ENCODE assay signal across 8 cellular contexts in the genomic region with DNA sequence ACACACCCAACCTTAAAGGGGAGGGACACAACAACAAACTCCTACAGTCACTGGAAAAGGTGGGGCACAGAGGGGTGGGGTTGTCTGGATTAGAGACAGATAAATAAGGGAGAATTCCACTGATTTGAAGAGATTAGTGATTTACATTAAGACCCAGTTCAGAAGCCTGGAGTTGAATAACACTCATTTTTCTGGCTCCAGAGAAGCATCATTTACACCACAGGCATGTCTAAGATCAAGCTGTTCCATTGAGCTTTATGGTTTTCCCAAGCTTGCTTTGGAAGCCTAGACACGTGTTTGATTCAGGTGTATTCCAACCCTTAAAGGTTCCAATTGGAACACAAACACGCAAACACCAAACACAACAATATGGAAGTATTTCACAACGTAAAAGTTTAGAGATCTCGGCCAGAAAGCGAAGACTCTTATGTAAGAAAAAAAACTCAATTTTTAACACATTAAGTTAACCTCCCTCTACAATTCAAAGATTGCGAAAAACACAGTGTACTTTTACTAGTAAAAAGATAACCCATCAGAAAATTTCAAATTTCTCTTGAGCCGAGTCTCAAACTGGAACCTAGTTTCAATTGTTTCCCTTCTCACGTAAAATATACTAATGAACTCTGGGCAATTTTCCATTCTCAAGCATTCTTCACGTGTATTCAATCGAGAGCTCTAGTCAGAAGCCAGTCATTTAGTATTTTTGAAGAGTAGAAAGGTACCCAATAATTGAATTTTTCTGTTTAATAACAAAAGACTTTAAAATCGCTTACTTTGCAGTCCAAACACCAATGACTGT. TPM values are rescaled to one million over a fixed set of nuclear protein-coding genes. Genes with fewer than 3 reads are reported as not detected.
DNase-seq lines count a peak whose midpoint lies in the region; ATAC-seq and TF ChIP-seq lines count a peak whose summit lies in the region.

No MANE protein-coding gene starts in this region.

- intact Hi-C loops in heart right ventricle (cut with DNase I) (loop anchor here in 5 of 10 donors (10.0 kb wide), 5 partner anchors 111 to 1571 kb away; a partner anchor contains a TSS), left cardiac atrium (cut with DNase I) (loop anchor here in 1 of 2 donors (10.0 kb wide), 1 partner anchor 111 kb away; a partner anchor contains a TSS), upper lobe of right lung (cut with DNase I) (no loop called here)

- DNase-seq in heart right ventricle (no peak), left cardiac atrium (no peak), adipocyte (ENCODE audit: low read depth) (peak; percentile 61), upper lobe of right lung (no peak)

- H3K4me1 ChIP-seq in heart right ventricle (peaks cover 7 to 61% (median 51%) of the 10 kb centered on the region in 9 donors), adipocyte (ENCODE audit: control insufficient read depth, insufficient read depth, low read length) (peaks cover 49% of the 10 kb centered on the region), liver (ENCODE audit: control insufficient read depth in 4 of 4, insufficient read depth in 4 of 4, low read length in 3 of 4) (peaks cover 4 to 46% (median 45%) of the 10 kb centered on the region in 4 donors), upper lobe of right lung (peaks cover 44% of the 10 kb centered on the region)

- peaks cover 0 to 10% (median 0%) of the 10 kb centered on the region in 9 donors for H3K36me3 ChIP-seq in heart right ventricle
- peaks cover 2% of the 10 kb centered on the region for H3K36me3 ChIP-seq in adipocyte (ENCODE audit: control insufficient read depth, insufficient read depth, low read length, severe bottlenecking)
- H3K36me3 ChIP-seq in liver (ENCODE audit: control insufficient read depth in 4 of 4, insufficient read depth in 3 of 4, low read depth in 1 of 4, low read length in 3 of 4) = peaks cover 0 to 3% (median 0%) of the 10 kb centered on the region in 4 donors
- H3K36me3 ChIP-seq in upper lobe of right lung = no peaks in the 10 kb centered on the region

- H3K9me3 ChIP-seq in heart right ventricle (no peaks in the 10 kb centered on the region), adipocyte (ENCODE audit: control insufficient read depth, low read length) (no peaks in the 10 kb centered on the region), liver (ENCODE audit: control insufficient read depth in 4 of 4, low read length in 3 of 4) (no peaks in the 10 kb centered on the region), upper lobe of right lung (no peaks in the 10 kb centered on the region)

- TF ChIP-seq CTCF in heart right ventricle (IDR thresholded peaks at IDR 0.05) (no peak), liver (IDR thresholded peaks at IDR 0.05; ENCODE audit: low read depth, low read length, missing input control) (no peak), upper lobe of right lung (IDR thresholded peaks at IDR 0.05) (no peak)

- H3K27me3 ChIP-seq in heart right ventricle (no peaks in the 10 kb centered on the region), adipocyte (replicated peaks; ENCODE audit: control insufficient read depth, insufficient read depth, low read length) (no peaks in the 10 kb centered on the region), liver (ENCODE audit: control insufficient read depth in 4 of 4, insufficient read depth in 4 of 4, low read length in 3 of 4) (no peaks in the 10 kb centered on the region), upper lobe of right lung (no peaks in the 10 kb centered on the region)

- H3K27ac ChIP-seq in heart right ventricle = peak overlapping the region in 8 of 10 donors; percentile 98 to 100 (median 100)
- H3K27ac ChIP-seq in liver (ENCODE audit: low read depth in 1 of 2, low read length in 2 of 2) = peak overlapping the region; percentile 10 to 100
- H3K27ac ChIP-seq in upper lobe of right lung = peak overlapping the region; percentile 99

- no peak for TF ChIP-seq RAD21 in liver (IDR thresholded peaks at IDR 0.05)

- H3K4me3 ChIP-seq in heart right ventricle (peak overlapping the region; percentile 80 to 100 (median 94)), adipocyte (ENCODE audit: low read length) (peak overlapping the region; percentile 92), liver (ENCODE audit: low read depth in 1 of 3, low read length in 3 of 3) (peak overlapping the region; percentile 70 to 99 (median 93)), upper lobe of right lung (peak overlapping the region; percentile 78)

- no peak for ATAC-seq in heart right ventricle
- no peak for ATAC-seq in left cardiac atrium
- no peak for ATAC-seq in upper lobe of right lung
- ATAC-seq in HG02970 (IDR thresholded peaks at IDR 0.05; ENCODE audit: low FRiP score, unreplicated experiment) = no peak
- no peak for ATAC-seq in GM21447 (IDR thresholded peaks at IDR 0.05; ENCODE audit: unreplicated experiment)
- ATAC-seq in GM19328 (IDR thresholded peaks at IDR 0.05; ENCODE audit: unreplicated experiment) = no peak

- WGBS in heart right ventricle, 2 donors = 3 to 5% methylated on average over 11 of the region's 11 CpGs
- WGBS in liver = 2% methylated on average over 11 of the region's 11 CpGs

- H3K9ac ChIP-seq in adipocyte (ENCODE audit: low read length) = peak overlapping the region; percentile 97
- peak overlapping the region; percentile 99 to 100 for H3K9ac ChIP-seq in liver (ENCODE audit: low read depth in 1 of 2, low read length in 2 of 2)

TF ChIP-seq in liver, 16 proteins besides CTCF, POLR2A, EP300 and RAD21:
- TF ChIP-seq HNF4A (conservative IDR thresholded peaks at IDR 0.05) = no peak
- TF ChIP-seq EGR1 (IDR thresholded peaks at IDR 0.05; ENCODE audit: low read depth in 2 of 2) = no peak
- no peak for TF ChIP-seq JUND (IDR thresholded peaks at IDR 0.05)
- no peak for TF ChIP-seq NR2F2 (IDR thresholded peaks at IDR 0.05)
- TF ChIP-seq TAF1 (conservative IDR thresholded peaks at IDR 0.05) = no peak
- TF ChIP-seq, protein P1, sequence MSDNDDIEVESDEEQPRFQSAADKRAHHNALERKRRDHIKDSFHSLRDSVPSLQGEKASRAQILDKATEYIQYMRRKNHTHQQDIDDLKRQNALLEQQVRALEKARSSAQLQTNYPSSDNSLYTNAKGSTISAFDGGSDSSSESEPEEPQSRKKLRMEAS (IDR thresholded peaks at IDR 0.05) = no peak
- TF ChIP-seq YY1 (IDR thresholded peaks at IDR 0.05) = no peak
- TF ChIP-seq, protein P2, sequence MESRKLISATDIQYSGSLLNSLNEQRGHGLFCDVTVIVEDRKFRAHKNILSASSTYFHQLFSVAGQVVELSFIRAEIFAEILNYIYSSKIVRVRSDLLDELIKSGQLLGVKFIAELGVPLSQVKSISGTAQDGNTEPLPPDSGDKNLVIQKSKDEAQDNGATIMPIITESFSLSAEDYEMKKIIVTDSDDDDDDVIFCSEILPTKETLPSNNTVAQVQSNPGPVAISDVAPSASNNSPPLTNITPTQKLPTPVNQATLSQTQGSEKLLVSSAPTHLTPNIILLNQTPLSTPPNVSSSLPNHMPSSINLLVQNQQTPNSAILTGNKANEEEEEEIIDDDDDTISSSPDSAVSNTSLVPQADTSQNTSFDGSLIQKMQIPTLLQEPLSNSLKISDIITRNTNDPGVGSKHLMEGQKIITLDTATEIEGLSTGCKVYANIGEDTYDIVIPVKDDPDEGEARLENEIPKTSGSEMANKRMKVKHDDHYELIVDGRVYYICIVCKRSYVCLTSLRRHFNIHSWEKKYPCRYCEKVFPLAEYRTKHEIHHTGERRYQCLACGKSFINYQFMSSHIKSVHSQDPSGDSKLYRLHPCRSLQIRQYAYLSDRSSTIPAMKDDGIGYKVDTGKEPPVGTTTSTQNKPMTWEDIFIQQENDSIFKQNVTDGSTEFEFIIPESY (IDR thresholded peaks at IDR 0.05) = no peak
- TF ChIP-seq, protein P3, sequence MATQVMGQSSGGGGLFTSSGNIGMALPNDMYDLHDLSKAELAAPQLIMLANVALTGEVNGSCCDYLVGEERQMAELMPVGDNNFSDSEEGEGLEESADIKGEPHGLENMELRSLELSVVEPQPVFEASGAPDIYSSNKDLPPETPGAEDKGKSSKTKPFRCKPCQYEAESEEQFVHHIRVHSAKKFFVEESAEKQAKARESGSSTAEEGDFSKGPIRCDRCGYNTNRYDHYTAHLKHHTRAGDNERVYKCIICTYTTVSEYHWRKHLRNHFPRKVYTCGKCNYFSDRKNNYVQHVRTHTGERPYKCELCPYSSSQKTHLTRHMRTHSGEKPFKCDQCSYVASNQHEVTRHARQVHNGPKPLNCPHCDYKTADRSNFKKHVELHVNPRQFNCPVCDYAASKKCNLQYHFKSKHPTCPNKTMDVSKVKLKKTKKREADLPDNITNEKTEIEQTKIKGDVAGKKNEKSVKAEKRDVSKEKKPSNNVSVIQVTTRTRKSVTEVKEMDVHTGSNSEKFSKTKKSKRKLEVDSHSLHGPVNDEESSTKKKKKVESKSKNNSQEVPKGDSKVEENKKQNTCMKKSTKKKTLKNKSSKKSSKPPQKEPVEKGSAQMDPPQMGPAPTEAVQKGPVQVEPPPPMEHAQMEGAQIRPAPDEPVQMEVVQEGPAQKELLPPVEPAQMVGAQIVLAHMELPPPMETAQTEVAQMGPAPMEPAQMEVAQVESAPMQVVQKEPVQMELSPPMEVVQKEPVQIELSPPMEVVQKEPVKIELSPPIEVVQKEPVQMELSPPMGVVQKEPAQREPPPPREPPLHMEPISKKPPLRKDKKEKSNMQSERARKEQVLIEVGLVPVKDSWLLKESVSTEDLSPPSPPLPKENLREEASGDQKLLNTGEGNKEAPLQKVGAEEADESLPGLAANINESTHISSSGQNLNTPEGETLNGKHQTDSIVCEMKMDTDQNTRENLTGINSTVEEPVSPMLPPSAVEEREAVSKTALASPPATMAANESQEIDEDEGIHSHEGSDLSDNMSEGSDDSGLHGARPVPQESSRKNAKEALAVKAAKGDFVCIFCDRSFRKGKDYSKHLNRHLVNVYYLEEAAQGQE (IDR thresholded peaks at IDR 0.05) = no peak
TF ChIP-seq in liver: peak in this region for 0.

RNA-seq across cellular contexts. Expression of a gene that starts 2.1 kb away (rescaled TPM):
- 10 to 100 TPM; 46.3 to 75.9 (median 52.1) TPM for total RNA-seq in heart right ventricle
- 10 to 100 TPM; 43.6 to 44.5 TPM for polyA plus RNA-seq in heart right ventricle
- 10 to 100 TPM; 56.3 to 71.8 TPM for total RNA-seq in left cardiac atrium
- total RNA-seq in liver = 100 to 1,000 TPM in 1 of 2 donors, 10 to 100 TPM in 1; 96.2 to 106 TPM
- 10 to 100 TPM; 31.8 to 44.5 TPM for polyA plus RNA-seq in liver
- total RNA-seq in upper lobe of right lung = 92.7 TPM
